Comparison of ENCODE assay signal across 15 cellular contexts in genomic region chr9:85744481-85744880, GRCh38.
"Had no signal": no experiment of that assay in that cellular context is flagged by ENCODE, and none has a peak within 500 bp of the region (broad histone marks: within the 10 kb centered on the region; RNA-seq: fewer than 3 reads in every experiment).

No MANE protein-coding gene starts in this region.

- H3K27ac ChIP-seq: cardiac muscle cell, colonic mucosa, gastroesophageal sphincter, upper lobe of right lung had no signal

- H3K9me3 ChIP-seq: colonic mucosa, gastroesophageal sphincter, spleen, upper lobe of right lung had no signal

- H3K27me3 ChIP-seq: colonic mucosa, hepatocyte, upper lobe of right lung had no signal

- H3K36me3 ChIP-seq: cardiac muscle cell, colonic mucosa, gastroesophageal sphincter, spleen, upper lobe of right lung had no signal

- H3K4me3 ChIP-seq: cardiac muscle cell, colonic mucosa, gastroesophageal sphincter, hepatocyte, spleen had no signal

- H3K9me3 Mint-ChIP-seq: activated T-cell treated with anti-CD3 and anti-CD28 coated beads, Interleukin-2, amount 50 U/mL, for 72 hours had no signal

- H3K27ac Mint-ChIP-seq: T-helper 17 cell had no signal

- DNase-seq: activated CD4-positive, alpha-beta T cell treated with anti-CD3 and anti-CD28 coated beads, Interleukin-2, amount 50 U/mL, for 48 hours; activated CD8-positive, alpha-beta memory T cell treated with anti-CD3 and anti-CD28 coated beads, Interleukin-2, amount 50 U/mL, for 4 hours; activated naive CD4-positive, alpha-beta T cell; activated T-cell treated with anti-CD3 and anti-CD28 coated beads, Interleukin-2, amount 50 U/mL, for 72 hours; colonic mucosa; effector CD8-positive, alpha-beta T cell; right cardiac atrium; spleen; stimulated activated CD4-positive, alpha-beta T cell treated with anti-CD3 and anti-CD28 coated beads, Interleukin-2, amount 100 ng/mL, for 24 hours; stimulated activated naive CD4-positive, alpha-beta T cell; T-helper 17 cell; upper lobe of right lung had no signal

- H2AFZ ChIP-seq: hepatocyte had no signal
